ENCODE assay signal across 10 cellular contexts in the genomic region with DNA sequence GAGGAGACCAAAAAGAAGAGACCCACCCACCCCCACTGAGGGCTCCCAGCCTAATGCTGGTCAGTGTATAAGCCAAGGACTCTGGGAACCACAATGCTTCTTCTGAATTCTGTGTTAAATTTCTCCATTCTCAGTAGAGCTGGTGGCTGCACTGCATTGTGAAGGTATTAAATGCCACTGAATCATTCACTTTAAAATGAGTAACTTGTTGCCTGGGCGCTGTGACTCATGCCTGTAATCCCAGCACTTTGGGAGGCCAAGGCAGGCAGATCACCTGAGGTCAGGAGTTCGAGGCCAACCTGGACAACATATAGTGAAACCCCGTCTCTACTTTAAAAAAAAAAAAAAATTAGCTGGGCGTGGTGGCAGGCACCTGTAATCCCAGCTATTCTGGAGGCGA. TPM values are rescaled to one million over a fixed set of nuclear protein-coding genes. Genes with fewer than 3 reads are reported as not detected.
"Had no signal": no experiment of that assay in that cellular context is flagged by ENCODE, and none has a peak within 500 bp of the region (broad histone marks: within the 10 kb centered on the region; RNA-seq: fewer than 3 reads in every experiment).

No MANE protein-coding gene starts in this region.

RNA-seq across cellular contexts. Expression of a gene that starts 13.3 kb away (rescaled TPM):
- total RNA-seq: activated B cell treated with CpG ODN at 0.5 μM for 24 hours; activated CD4-positive, alpha-beta T cell treated with anti-CD3 and anti-CD28 coated beads, Interleukin-2, amount 10 ng/mL, durations not matched to agents 24 days and 14 days; activated T-cell treated with anti-CD3 and anti-CD28 coated beads, Interleukin-2, amount 50 U/mL, for 4 hours; activated T-helper 1 cell treated with anti-CD3 and anti-CD28 coated beads, Interleukin-12 subunit alpha, Interleukin-12 subunit beta, Interleukin-2, Interleukin-4 antibody, amounts not matched to agents 30 ng/mL and 10 ng/mL and 1 ng/mL, durations not matched to agents 14 hours and 24 hours and 36 hours; LHCN-M2; T-helper 17 cell had no signal

RNA-seq across cellular contexts. Expression of a gene that starts 23.0 kb away (rescaled TPM):
- total RNA-seq: activated B cell treated with CpG ODN at 0.5 μM for 24 hours; activated CD4-positive, alpha-beta T cell treated with anti-CD3 and anti-CD28 coated beads, Interleukin-2, amount 10 ng/mL, durations not matched to agents 24 days and 14 days; activated T-helper 1 cell treated with anti-CD3 and anti-CD28 coated beads, Interleukin-12 subunit alpha, Interleukin-12 subunit beta, Interleukin-2, Interleukin-4 antibody, amounts not matched to agents 30 ng/mL and 10 ng/mL and 1 ng/mL, durations not matched to agents 14 hours and 24 hours and 36 hours; cardiac muscle cell; LHCN-M2; Right ventricle myocardium inferior; SK-MEL-5; T-helper 17 cell had no signal
- polyA plus RNA-seq: aorta had no signal
